ENCODE assay signal across 15 cellular contexts in genomic region chr3:176978441-176978840, GRCh38.
DNase-seq lines count a peak whose midpoint lies in the region; TF ChIP-seq lines count a peak whose summit lies in the region.
"Had no signal": no experiment of that assay in that cellular context is flagged by ENCODE, and none has a peak within 500 bp of the region (broad histone marks: within the 10 kb centered on the region; RNA-seq: fewer than 3 reads in every experiment).

No MANE protein-coding gene starts in this region.

- H3K4me1 ChIP-seq in vagina = no peaks in the 10 kb centered on the region
- H3K4me1 ChIP-seq in transverse colon = no peaks in the 10 kb centered on the region
- no peaks in the 10 kb centered on the region for H3K4me1 ChIP-seq in stomach
- H3K4me1 ChIP-seq: SJSA1 had no signal

- in situ Hi-C loops in transverse colon (cut with MboI; ENCODE audit: low pct_ligation_motif_present in 1 of 4, low pct_unique_long_range_greater_than_20kb in 1 of 4, low sequenced_read_pairs in 3 of 4) = no loop called here

- POLR2A ChIA-PET in RWPE1 (lab: Yijun Ruan, JAX; ENCODE audit: low non-redundant PET) = no interaction called here

- TF ChIP-seq POLR2A in vagina (IDR thresholded peaks at IDR 0.05) (no peak), transverse colon (IDR thresholded peaks at IDR 0.05) (no peak), stomach (IDR thresholded peaks at IDR 0.05) (no peak)

- DNase-seq in AG10803 (ENCODE audit: low read depth) (peak; percentile 16), HS-5 (ENCODE audit: low read depth) (peak; percentile 19), RWPE1 (ENCODE audit: low spot score) (peak; percentile 5), fibroblast of mammary gland (ENCODE audit: low read depth) (peak; percentile 16), vagina (ENCODE audit: extremely low spot score in 2 of 2) (no peak), transverse colon (no peak), stomach (no peak)
- no peak for DNase-seq in activated CD4-positive, alpha-beta T cell treated with anti-CD3 and anti-CD28 coated beads, Interleukin-2, amount 50 U/mL, for 4 hours
- DNase-seq: DMS 273 treated with DMSO at 0.1 percent for 48 hours, NCI-H187, NCI-H345, NCI-H526 treated with DMSO at 0.1 percent for 48 hours, RPMI8226 had no signal

- no peak overlapping the region for H3K27ac ChIP-seq in RWPE1
- H3K27ac ChIP-seq in vagina = no peak overlapping the region
- no peak overlapping the region for H3K27ac ChIP-seq in transverse colon
- H3K27ac ChIP-seq in stomach = no peak overlapping the region
- H3K27ac ChIP-seq: C4-2B, SJSA1 had no signal

- TF ChIP-seq EP300 in transverse colon (IDR thresholded peaks at IDR 0.05; ENCODE audit: low read depth) (no peak), stomach (IDR thresholded peaks at IDR 0.05) (no peak)

- H3K4me3 ChIP-seq in AG10803 (ENCODE audit: low read length) = no peak overlapping the region
- no peak overlapping the region for H3K4me3 ChIP-seq in fibroblast of mammary gland (ENCODE audit: control insufficient read depth, low read depth, low read length)
- H3K4me3 ChIP-seq in vagina = no peak overlapping the region
- no peak overlapping the region for H3K4me3 ChIP-seq in transverse colon
- no peak overlapping the region for H3K4me3 ChIP-seq in stomach
- H3K4me3 ChIP-seq: SJSA1 had no signal

- intact Hi-C loops in vagina (cut with DNase I) (no loop called here), transverse colon (cut with DNase I; ENCODE audit: low total_unique reads) (no loop called here), stomach (cut with DNase I; ENCODE audit: low total_unique reads) (no loop called here)

- H3K9me3 ChIP-seq in vagina (no peaks in the 10 kb centered on the region), transverse colon (no peaks in the 10 kb centered on the region), stomach (peaks cover 0 to 11% (median 3%) of the 10 kb centered on the region in 4 donors)
- H3K9me3 ChIP-seq: SJSA1 had no signal

- TF ChIP-seq CTCF in AG10803 (conservative IDR thresholded peaks at IDR 0.05; ENCODE audit: low read length) = no peak
- TF ChIP-seq CTCF in RWPE1 (conservative IDR thresholded peaks at IDR 0.05; ENCODE audit: low read depth) = no peak
- TF ChIP-seq CTCF in fibroblast of mammary gland (conservative IDR thresholded peaks at IDR 0.05; ENCODE audit: control insufficient read depth, insufficient read depth, low read depth, low read length) = no peak
- TF ChIP-seq CTCF in vagina (IDR thresholded peaks at IDR 0.05) = no peak
- no peak for TF ChIP-seq CTCF in transverse colon (IDR thresholded peaks at IDR 0.05)
- TF ChIP-seq CTCF in stomach (IDR thresholded peaks at IDR 0.05) = no peak

- H3K27me3 ChIP-seq in vagina (no peaks in the 10 kb centered on the region), transverse colon (no peaks in the 10 kb centered on the region), stomach (no peaks in the 10 kb centered on the region)
- H3K27me3 ChIP-seq: SJSA1 had no signal

- H3K36me3 ChIP-seq in vagina (no peaks in the 10 kb centered on the region), transverse colon (no peaks in the 10 kb centered on the region), stomach (no peaks in the 10 kb centered on the region)
- H3K36me3 ChIP-seq: SJSA1 had no signal

- 83 to 89% methylated on average over 1 to 3 of the region's 3 CpGs for WGBS in transverse colon (ENCODE audit: low coverage in 1 of 2), 2 donors
- 88 to 96% (median 92%) methylated on average over 3 of the region's 3 CpGs for WGBS in stomach, 5 donors

- CTCF ChIA-PET in RWPE1 (lab: Yijun Ruan, JAX) = interaction anchor here (1.5 kb wide), 1 partner anchor 10 kb away, joined by 3 read pairs; no protein-coding TSS in a partner anchor

Comparison
In these comparisons a context has a peak if more than half of its experiments do, and no peak if none do; other contexts are left out.
1. DNase-seq: peak in AG10803 (single experiment), HS-5 (single experiment), RWPE1 (single experiment) and fibroblast of mammary gland (single experiment); none in vagina (0 of 2), transverse colon (single experiment), stomach (single experiment) and activated CD4-positive, alpha-beta T cell treated with anti-CD3 and anti-CD28 coated beads, Interleukin-2, amount 50 U/mL, for 4 hours (0 of 2).